In the genomic region with DNA sequence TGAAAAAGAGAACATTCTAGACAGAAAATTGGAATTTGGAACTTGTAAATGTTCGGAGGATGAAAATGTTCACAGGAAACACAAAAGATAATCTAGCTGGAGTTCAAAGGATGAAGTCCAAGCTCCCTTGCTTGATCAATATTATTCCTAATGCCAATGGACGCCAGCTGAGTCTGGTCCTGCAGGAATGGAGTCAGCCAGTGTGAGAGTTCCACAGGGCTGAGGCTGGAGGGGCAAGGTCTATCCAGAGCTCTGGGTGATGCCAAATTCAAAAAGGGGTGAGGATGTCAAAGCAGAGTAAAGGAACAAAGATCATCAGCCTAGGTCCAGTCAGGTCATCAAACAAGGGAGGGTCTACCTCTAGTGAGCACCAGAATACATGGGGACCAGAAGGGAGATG, we compare ENCODE assay signal across 29 cellular contexts.
"Had no signal": no experiment of that assay in that cellular context is flagged by ENCODE, and none has a peak within 500 bp of the region (broad histone marks: within the 10 kb centered on the region; RNA-seq: fewer than 3 reads in every experiment).

No MANE protein-coding gene starts in this region.

- H3K36me3 ChIP-seq: ovary, stomach, thoracic aorta, thyroid gland, tibial nerve, upper lobe of left lung, vagina had no signal

- H3K4me3 ChIP-seq: ovary, psoas muscle, skin epidermis, stomach, thoracic aorta, thyroid gland, tibial nerve, upper lobe of left lung, vagina had no signal

- H3K4me1 Mint-ChIP-seq: naive B cell; naive thymus-derived CD8-positive, alpha-beta T cell; stimulated activated effector memory CD8-positive, alpha-beta T cell treated with anti-CD3 and anti-CD28 coated beads, Interleukin-12 subunit alpha, Interleukin-12 subunit beta, amount 100 ng/mL, for 72 hours; stimulated activated naive B cell treated with anti-CD40 and anti-IgM and Interleukin-4, amounts not matched to agents 10 μg/mL and 1 μg/mL and 100 μg/mL, for 72 hours had no signal

- H2AFZ ChIP-seq: parathyroid adenoma had no signal

- H3K36me3 Mint-ChIP-seq: naive B cell; naive thymus-derived CD8-positive, alpha-beta T cell; natural killer cell treated with Interleukin-12 subunit alpha and Interleukin-12 subunit beta and Interleukin-15 and Interleukin-18, amount 100 ng/mL, for 72 hours; stimulated activated effector memory CD8-positive, alpha-beta T cell treated with anti-CD3 and anti-CD28 coated beads, Interleukin-12 subunit alpha, Interleukin-12 subunit beta, amount 100 ng/mL, for 72 hours; stimulated activated naive B cell treated with anti-CD40 and anti-IgM and Interleukin-4, amounts not matched to agents 10 μg/mL and 1 μg/mL and 100 μg/mL, for 72 hours had no signal

- H3K4me3 Mint-ChIP-seq: naive B cell; naive thymus-derived CD8-positive, alpha-beta T cell; natural killer cell treated with Interleukin-12 subunit alpha and Interleukin-12 subunit beta and Interleukin-15 and Interleukin-18, amount 100 ng/mL, for 72 hours; nephron progenitor cell; neural crest cell; stimulated activated effector memory CD8-positive, alpha-beta T cell treated with anti-CD3 and anti-CD28 coated beads, Interleukin-12 subunit alpha, Interleukin-12 subunit beta, amount 100 ng/mL, for 72 hours; stimulated activated naive B cell treated with anti-CD40 and anti-IgM and Interleukin-4, amounts not matched to agents 10 μg/mL and 1 μg/mL and 100 μg/mL, for 72 hours had no signal

- H3K4me1 ChIP-seq: parathyroid adenoma, psoas muscle, thyroid gland, tibial nerve, upper lobe of left lung, vagina had no signal

- H3K27ac ChIP-seq: ovary, parathyroid adenoma, psoas muscle, skin epidermis, stomach, thoracic aorta, thyroid gland, tibial nerve, upper lobe of left lung, vagina had no signal

- H3K27ac Mint-ChIP-seq: naive B cell; natural killer cell treated with Interleukin-12 subunit alpha and Interleukin-12 subunit beta and Interleukin-15 and Interleukin-18, amount 100 ng/mL, for 72 hours; nephron progenitor cell; progenitor cell of endocrine pancreas; stimulated activated effector memory CD8-positive, alpha-beta T cell treated with anti-CD3 and anti-CD28 coated beads, Interleukin-12 subunit alpha, Interleukin-12 subunit beta, amount 100 ng/mL, for 72 hours; stimulated activated naive B cell treated with anti-CD40 and anti-IgM and Interleukin-4, amounts not matched to agents 10 μg/mL and 1 μg/mL and 100 μg/mL, for 72 hours had no signal

- ATAC-seq: naive thymus-derived CD8-positive, alpha-beta T cell; natural killer cell treated with Interleukin-12 subunit alpha and Interleukin-12 subunit beta and Interleukin-15 and Interleukin-18, amount 100 ng/mL, for 72 hours; psoas muscle; right cardiac atrium; sciatic nerve; stimulated activated effector memory CD8-positive, alpha-beta T cell treated with anti-CD3 and anti-CD28 coated beads, Interleukin-12 subunit alpha, Interleukin-12 subunit beta, amount 100 ng/mL, for 72 hours; stimulated activated naive B cell treated with anti-CD40 and anti-IgM and Interleukin-4, amounts not matched to agents 10 μg/mL and 1 μg/mL and 100 μg/mL, for 72 hours had no signal

- H3K27me3 Mint-ChIP-seq: naive B cell; naive thymus-derived CD8-positive, alpha-beta T cell; natural killer cell treated with Interleukin-12 subunit alpha and Interleukin-12 subunit beta and Interleukin-15 and Interleukin-18, amount 100 ng/mL, for 72 hours; progenitor cell of endocrine pancreas; stimulated activated naive B cell treated with anti-CD40 and anti-IgM and Interleukin-4, amounts not matched to agents 10 μg/mL and 1 μg/mL and 100 μg/mL, for 72 hours had no signal

- H3K9ac ChIP-seq: parathyroid adenoma had no signal

- H3K79me2 ChIP-seq: parathyroid adenoma had no signal

- H3K9me3 Mint-ChIP-seq: nephron progenitor cell, neural crest cell had no signal

- H3K27me3 ChIP-seq: ovary, stomach, thyroid gland, tibial nerve, upper lobe of left lung, vagina had no signal

- H3K9me3 ChIP-seq: ovary, psoas muscle, stomach, thoracic aorta, thyroid gland, tibial nerve, upper lobe of left lung, vagina had no signal

- DNase-seq: naive B cell; naive thymus-derived CD8-positive, alpha-beta T cell; nephron progenitor cell; occipital lobe; ovary; posterior cingulate gyrus; psoas muscle; right cardiac atrium; stimulated activated CD4-positive, alpha-beta T cell treated with anti-CD3 and anti-CD28 coated beads, Interleukin-15, amount 100 ng/mL, for 24 hours; stimulated activated CD4-positive, alpha-beta T cell treated with anti-CD3 and anti-CD28 coated beads, Interleukin-2, amount 100 ng/mL, for 24 hours; stimulated activated CD4-positive, alpha-beta T cell treated with anti-CD3 and anti-CD28 coated beads, Interleukin-2, amount 100 ng/mL, for 48 hours; stimulated activated CD4-positive, alpha-beta T cell treated with anti-CD3 and anti-CD28 coated beads, Interleukin-4, amount 100 ng/mL, for 24 hours; stimulated activated naive B cell treated with anti-CD40 and anti-IgM and Interleukin-4, amounts not matched to agents 10 μg/mL and 1 μg/mL and 100 μg/mL, for 72 hours; stimulated activated naive CD4-positive, alpha-beta T cell treated with Interleukin-2 at 50 U/mL for 16 hours; stomach; thyroid gland; trophoblast cell; upper lobe of left lung had no signal

- FAIRE-seq: urothelium cell line had no signal
